ENCODE assay signal across 1 cellular context in the genomic region with DNA sequence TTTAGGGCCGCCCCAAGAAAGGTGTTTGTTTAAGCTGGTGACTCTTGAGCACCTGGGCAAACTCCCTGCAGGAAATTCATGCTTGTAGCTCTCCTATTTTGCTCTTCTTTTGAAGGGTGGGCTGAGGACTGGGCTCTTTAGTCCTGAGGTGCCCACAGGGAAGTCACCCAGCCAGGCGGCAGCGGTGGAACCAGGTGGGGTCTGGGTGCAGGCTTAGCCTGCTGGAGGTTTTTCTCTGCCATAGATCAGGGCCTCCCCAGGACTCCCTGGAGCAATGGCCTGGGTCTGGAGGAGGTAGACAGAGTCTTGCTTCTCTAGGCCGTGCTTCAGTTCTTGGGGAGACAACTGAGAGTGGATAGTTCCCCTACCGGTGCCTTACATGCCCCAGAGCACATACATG.
TF ChIP-seq lines count a peak whose summit lies in the region.

No MANE protein-coding gene starts in this region.

TF ChIP-seq in SK-N-SH, 30 proteins besides CTCF, POLR2A, EP300 and RAD21 (continued from another document):
- TF ChIP-seq, protein P1, sequence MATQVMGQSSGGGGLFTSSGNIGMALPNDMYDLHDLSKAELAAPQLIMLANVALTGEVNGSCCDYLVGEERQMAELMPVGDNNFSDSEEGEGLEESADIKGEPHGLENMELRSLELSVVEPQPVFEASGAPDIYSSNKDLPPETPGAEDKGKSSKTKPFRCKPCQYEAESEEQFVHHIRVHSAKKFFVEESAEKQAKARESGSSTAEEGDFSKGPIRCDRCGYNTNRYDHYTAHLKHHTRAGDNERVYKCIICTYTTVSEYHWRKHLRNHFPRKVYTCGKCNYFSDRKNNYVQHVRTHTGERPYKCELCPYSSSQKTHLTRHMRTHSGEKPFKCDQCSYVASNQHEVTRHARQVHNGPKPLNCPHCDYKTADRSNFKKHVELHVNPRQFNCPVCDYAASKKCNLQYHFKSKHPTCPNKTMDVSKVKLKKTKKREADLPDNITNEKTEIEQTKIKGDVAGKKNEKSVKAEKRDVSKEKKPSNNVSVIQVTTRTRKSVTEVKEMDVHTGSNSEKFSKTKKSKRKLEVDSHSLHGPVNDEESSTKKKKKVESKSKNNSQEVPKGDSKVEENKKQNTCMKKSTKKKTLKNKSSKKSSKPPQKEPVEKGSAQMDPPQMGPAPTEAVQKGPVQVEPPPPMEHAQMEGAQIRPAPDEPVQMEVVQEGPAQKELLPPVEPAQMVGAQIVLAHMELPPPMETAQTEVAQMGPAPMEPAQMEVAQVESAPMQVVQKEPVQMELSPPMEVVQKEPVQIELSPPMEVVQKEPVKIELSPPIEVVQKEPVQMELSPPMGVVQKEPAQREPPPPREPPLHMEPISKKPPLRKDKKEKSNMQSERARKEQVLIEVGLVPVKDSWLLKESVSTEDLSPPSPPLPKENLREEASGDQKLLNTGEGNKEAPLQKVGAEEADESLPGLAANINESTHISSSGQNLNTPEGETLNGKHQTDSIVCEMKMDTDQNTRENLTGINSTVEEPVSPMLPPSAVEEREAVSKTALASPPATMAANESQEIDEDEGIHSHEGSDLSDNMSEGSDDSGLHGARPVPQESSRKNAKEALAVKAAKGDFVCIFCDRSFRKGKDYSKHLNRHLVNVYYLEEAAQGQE (IDR thresholded peaks at IDR 0.05; ENCODE audit: low read depth, low read length) = no peak
- no peak for TF ChIP-seq SIN3A (IDR thresholded peaks at IDR 0.05; ENCODE audit: borderline replicate concordance, low read depth, low read length)
- no peak for TF ChIP-seq NFIC (IDR thresholded peaks at IDR 0.05; ENCODE audit: borderline replicate concordance)
